Comparison of ENCODE assay signal across 17 cellular contexts in genomic region chrX:790031-790430, GRCh38.
A peak's percentile ranks its signal among the peaks of the same experiment; 100 is the strongest.
DNase-seq lines count a peak whose midpoint lies in the region; FAIRE-seq and TF ChIP-seq lines count a peak whose summit lies in the region.
"Had no signal": no experiment of that assay in that cellular context is flagged by ENCODE, and none has a peak within 500 bp of the region (broad histone marks: within the 10 kb centered on the region; RNA-seq: fewer than 3 reads in every experiment).

No MANE protein-coding gene starts in this region.

- no peaks in the 10 kb centered on the region for H3K36me3 ChIP-seq in BLaER1
- no peaks in the 10 kb centered on the region for H3K36me3 ChIP-seq in HEK293 (ENCODE audit: control insufficient read depth in 2 of 2, insufficient read depth in 1 of 2, low read length in 2 of 2)
- H3K36me3 ChIP-seq in neural progenitor cell = no peaks in the 10 kb centered on the region
- H3K36me3 ChIP-seq: BE2C had no signal

- H3K36me3 Mint-ChIP-seq in glutamatergic neuron (ENCODE audit: unreplicated experiment) (no peaks in the 10 kb centered on the region), neural progenitor cell (no peaks in the 10 kb centered on the region)

- peak overlapping the region; percentile 50; the same call in 1 of the 2 replicates for H3K4me2 ChIP-seq in BLaER1
- H3K4me2 ChIP-seq in neural progenitor cell = peak overlapping the region; percentile 79
- H3K4me2 ChIP-seq: KMS-11 had no signal

- H3K9me3 ChIP-seq in BLaER1 = no peaks in the 10 kb centered on the region
- H3K9me3 ChIP-seq in HEK293 (ENCODE audit: control insufficient read depth, insufficient read depth, low read depth, low read length) = no peaks in the 10 kb centered on the region
- H3K9me3 ChIP-seq in neural progenitor cell (ENCODE audit: low read depth) = no peaks in the 10 kb centered on the region
- H3K9me3 ChIP-seq: BE2C had no signal

- POLR2A ChIA-PET in HEK293 (lab: Yijun Ruan, JAX) = no interaction called here

- H3K4me1 ChIP-seq in BLaER1 (peaks cover 13% of the 10 kb centered on the region), HEK293 (ENCODE audit: control insufficient read depth, insufficient read depth, low read length) (no peaks in the 10 kb centered on the region), neural progenitor cell (peaks cover 33% of the 10 kb centered on the region)
- H3K4me1 ChIP-seq: BE2C had no signal

- H3K4me3 ChIP-seq in BLaER1 (no peak overlapping the region), HEK293 (ENCODE audit: low read depth, low read length) (no peak overlapping the region), neural progenitor cell (peak overlapping the region; percentile 35)
- H3K4me3 ChIP-seq: GM12878 had no signal

- H3K4me3 Mint-ChIP-seq in glutamatergic neuron (ENCODE audit: unreplicated experiment) (peak overlapping the region; percentile 83), neural progenitor cell (peak overlapping the region; percentile 57)

- H3F3A ChIP-seq in neural progenitor cell (ENCODE audit: low read depth) = peaks cover 46% of the 10 kb centered on the region

- H3K27ac Mint-ChIP-seq in glutamatergic neuron (ENCODE audit: unreplicated experiment) (peak overlapping the region; percentile 98), neural progenitor cell (peak overlapping the region; percentile 2)
- H3K27ac Mint-ChIP-seq: CD4-positive, alpha-beta memory T cell had no signal

- H4K20me1 ChIP-seq in BLaER1 (no peaks in the 10 kb centered on the region), neural progenitor cell (ENCODE audit: low read depth) (peaks cover 8% of the 10 kb centered on the region)

- no peak for FAIRE-seq in frontal cortex (lab: Jason Lieb, UNC)
- FAIRE-seq: GM12878, RCC 7860 had no signal

- TF ChIP-seq CTCF in HEK293 (tag by site-specific recombination; IDR thresholded peaks at IDR 0.05) (no peak), glutamatergic neuron (IDR thresholded peaks at IDR 0.05; ENCODE audit: partially characterized antibody, unreplicated experiment) (no peak), neural progenitor cell (IDR thresholded peaks at IDR 0.05) (no peak)

- H3K27me3 Mint-ChIP-seq in glutamatergic neuron (ENCODE audit: unreplicated experiment) = peaks cover 9% of the 10 kb centered on the region
- H3K27me3 Mint-ChIP-seq in neural progenitor cell (ENCODE audit: insufficient read depth, low read depth) = peaks cover 17% of the 10 kb centered on the region

- H3K27me3 ChIP-seq in BLaER1 (no peaks in the 10 kb centered on the region), neural progenitor cell (peaks cover 24% of the 10 kb centered on the region)
- H3K27me3 ChIP-seq: BE2C had no signal

- H3K79me2 ChIP-seq in neural progenitor cell (ENCODE audit: low read depth) = no peaks in the 10 kb centered on the region

- CTCF ChIA-PET in HEK293 (lab: Yijun Ruan, JAX) = no interaction called here

- peak; percentile 62 for DNase-seq in glutamatergic neuron
- peak; percentile 42 for DNase-seq in neural progenitor cell (ENCODE audit: low spot score)
- no peak for DNase-seq in activated CD8-positive, alpha-beta memory T cell treated with anti-CD3 and anti-CD28 coated beads, Interleukin-2, amount 50 U/mL, for 48 hours
- DNase-seq in cerebellar cortex (ENCODE audit: low spot score) = no peak
- no peak for DNase-seq in frontal cortex (ENCODE audit: low spot score in 2 of 2)
- DNase-seq: BE2C; CD4-positive, alpha-beta memory T cell; DMS153; MV-4-11; NCI-H1694 treated with DMSO at 0.1 percent for 48 hours; NCI-H2107; NCI-H526 treated with DMSO at 0.1 percent for 48 hours had no signal

- no peak overlapping the region for H3K27ac ChIP-seq in BLaER1
- no peak overlapping the region for H3K27ac ChIP-seq in HEK293 (ENCODE audit: extremely low read depth, low read depth, low read length)
- no peak overlapping the region for H3K27ac ChIP-seq in neural progenitor cell
- H3K27ac ChIP-seq: KMS-11 had no signal

- peaks cover 25% of the 10 kb centered on the region for H3K4me1 Mint-ChIP-seq in glutamatergic neuron (ENCODE audit: low read depth, unreplicated experiment)
- H3K4me1 Mint-ChIP-seq in neural progenitor cell = peaks cover 28% of the 10 kb centered on the region

- no peak overlapping the region for H3K9ac ChIP-seq in BLaER1
- no peak overlapping the region for H3K9ac ChIP-seq in neural progenitor cell
- H3K9ac ChIP-seq: KMS-11 had no signal

- H3K9me3 Mint-ChIP-seq in glutamatergic neuron (ENCODE audit: unreplicated experiment) (peaks cover 12% of the 10 kb centered on the region), neural progenitor cell (no peaks in the 10 kb centered on the region)

- no peak overlapping the region for H2AFZ ChIP-seq in neural progenitor cell (replicated peaks)

TF ChIP-seq in HEK293, 187 proteins besides CTCF, POLR2A, EP300 and RAD21:
- TF ChIP-seq PRDM10 (tag by site-specific recombination; IDR thresholded peaks at IDR 0.05) = no peak
- TF ChIP-seq ATF2 (tag by site-specific recombination; IDR thresholded peaks at IDR 0.05; ENCODE audit: low read depth) = no peak
- no peak for TF ChIP-seq ZNF626 (tag by site-specific recombination; IDR thresholded peaks at IDR 0.05)
- TF ChIP-seq ZSCAN4 (tag by site-specific recombination; IDR thresholded peaks at IDR 0.05) = peak; percentile 14; the same call in 1 of the 2 replicates

Comparison
In these comparisons a context has a peak if more than half of its experiments do, and no peak if none do; other contexts are left out.
1. DNase-seq: peak in glutamatergic neuron (single experiment) and neural progenitor cell (single experiment); none in activated CD8-positive, alpha-beta memory T cell treated with anti-CD3 and anti-CD28 coated beads, Interleukin-2, amount 50 U/mL, for 48 hours (single experiment), cerebellar cortex (single experiment) and frontal cortex (0 of 2).